ENCODE assay signal across 9 cellular contexts in the genomic region with DNA sequence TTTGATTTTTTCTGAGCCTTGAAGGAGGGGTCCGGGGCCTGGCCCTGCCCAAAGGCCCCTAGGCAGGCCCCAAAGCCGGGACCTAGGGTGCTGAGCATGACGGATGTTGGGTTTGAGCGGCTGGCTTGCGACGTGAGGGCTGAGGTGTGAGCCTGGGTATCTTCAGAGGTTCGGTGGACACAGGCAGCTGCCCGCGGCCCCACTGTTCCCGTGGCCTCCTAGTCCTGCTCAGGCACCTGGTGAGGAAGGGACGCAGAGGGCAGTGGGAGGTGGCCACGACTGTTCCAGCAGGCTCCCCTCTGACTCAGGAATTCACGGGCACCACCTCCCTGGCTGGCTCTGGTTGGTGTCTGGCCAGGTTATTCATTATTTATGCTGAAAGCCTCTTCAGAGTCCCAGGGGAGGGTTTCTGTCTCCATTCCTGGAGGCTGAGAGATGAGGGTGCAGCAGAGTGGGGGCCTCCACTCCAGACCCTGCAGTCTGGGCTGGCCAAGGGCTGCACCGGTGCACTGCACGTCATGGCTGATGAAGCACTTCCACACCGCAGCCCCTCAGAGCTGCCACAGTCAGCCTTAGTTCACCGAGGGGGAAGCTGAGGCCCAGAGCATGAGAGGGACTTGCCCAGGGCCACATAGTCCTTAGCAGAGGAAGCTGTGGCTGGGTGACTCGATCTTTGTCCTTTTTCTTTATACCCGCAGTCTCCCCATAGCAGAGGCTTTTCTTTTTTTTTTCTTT. TPM values are rescaled to one million over a fixed set of nuclear protein-coding genes. Genes with fewer than 3 reads are reported as not detected.
DNase-seq lines count a peak whose midpoint lies in the region; ATAC-seq and TF ChIP-seq lines count a peak whose summit lies in the region.
"Had no signal": no experiment of that assay in that cellular context is flagged by ENCODE, and none has a peak within 500 bp of the region (broad histone marks: within the 10 kb centered on the region; RNA-seq: fewer than 3 reads in every experiment).

No MANE protein-coding gene starts in this region.

- CTCF ChIA-PET in CD8-positive, alpha-beta T cell (lab: Charles Lee): no interaction called here

- H3K36me3 Mint-ChIP-seq in CD8-positive, alpha-beta T cell: peaks cover 4% of the 10 kb centered on the region

- H3K9me3 Mint-ChIP-seq in CD8-positive, alpha-beta T cell: no peaks in the 10 kb centered on the region

- H3K9me3 ChIP-seq in DND-41 (ENCODE audit: insufficient read depth, low read length, severe bottlenecking): no peaks in the 10 kb centered on the region
- no peaks in the 10 kb centered on the region for H3K9me3 ChIP-seq in CD8-positive, alpha-beta T cell (ENCODE audit: low read length)

- H3K4me3 ChIP-seq in DND-41 (ENCODE audit: low read depth in 1 of 2, low read length in 2 of 2) (no peak overlapping the region), fibroblast of the aortic adventitia (ENCODE audit: low read depth, low read length) (no peak overlapping the region)
- no peak overlapping the region for H3K4me3 ChIP-seq in CD8-positive, alpha-beta T cell (ENCODE audit: low read depth, low read length)

- no peak overlapping the region for H3K27ac ChIP-seq in DND-41 (ENCODE audit: low read length)
- no peak overlapping the region for H3K27ac ChIP-seq in CD8-positive, alpha-beta T cell (ENCODE audit: low read depth, low read length)
- no peak overlapping the region for H3K27ac ChIP-seq in caudate nucleus (ENCODE audit: low read depth, low read length)

- no peak overlapping the region for H3K27ac Mint-ChIP-seq in CD8-positive, alpha-beta T cell

- no peak overlapping the region for H3K4me3 Mint-ChIP-seq in CD8-positive, alpha-beta T cell

- no peaks in the 10 kb centered on the region for H3K4me1 Mint-ChIP-seq in CD8-positive, alpha-beta T cell (ENCODE audit: low read depth)

- no peaks in the 10 kb centered on the region for H3K27me3 Mint-ChIP-seq in CD8-positive, alpha-beta T cell (ENCODE audit: low read depth)

- DNase-seq in DND-41 (no peak), NCI-H1092 treated with DMSO at 0.1 percent for 48 hours (lab: John Stamatoyannopoulos, UW) (peak; percentile 47), fibroblast of the aortic adventitia (ENCODE audit: low read depth) (peak; percentile 4), posterior cingulate gyrus (peak in 6 of 10 donors; percentile 5 to 80 (median 44)), KG1 (lab: John Stamatoyannopoulos, UW) (no peak), caudate nucleus (lab: John Stamatoyannopoulos, UW) (no peak)
- DNase-seq in CD8-positive, alpha-beta T cell: no peak
- DNase-seq: NCI-H2029 had no signal

- no peaks in the 10 kb centered on the region for H3K79me2 ChIP-seq in DND-41 (ENCODE audit: insufficient read depth, low read length)

- no peaks in the 10 kb centered on the region for H3K36me3 ChIP-seq in DND-41 (ENCODE audit: insufficient read depth, low read length)
- no peaks in the 10 kb centered on the region for H3K36me3 ChIP-seq in CD8-positive, alpha-beta T cell (ENCODE audit: insufficient read depth, low read length)

- no peaks in the 10 kb centered on the region for H3K4me1 ChIP-seq in DND-41 (ENCODE audit: insufficient read depth, low read length)
- no peaks in the 10 kb centered on the region for H3K4me1 ChIP-seq in CD8-positive, alpha-beta T cell (ENCODE audit: insufficient read depth, low read length)

- peaks cover 5% of the 10 kb centered on the region; the same call in 1 of the 2 replicates for H4K20me1 ChIP-seq in DND-41 (ENCODE audit: insufficient read depth, low read length)

- no peak overlapping the region for H3K4me2 ChIP-seq in DND-41 (ENCODE audit: insufficient read depth, low read length)

- H3K27me3 ChIP-seq in DND-41 (ENCODE audit: insufficient read depth, low read length, poor library complexity): no peaks in the 10 kb centered on the region
- no peaks in the 10 kb centered on the region for H3K27me3 ChIP-seq in CD8-positive, alpha-beta T cell (ENCODE audit: insufficient read depth, low read length)

- ATAC-seq in DND-41 (ENCODE audit: insufficient read depth, low read depth): 0 out of 3 replicates have a peak, but pooled peaks have one; percentile 23
- no peak for ATAC-seq in HG02852 (IDR thresholded peaks at IDR 0.05; ENCODE audit: unreplicated experiment)
- ATAC-seq in CD8-positive, alpha-beta T cell: no peak

- POLR2A ChIA-PET in CD8-positive, alpha-beta T cell (lab: Charles Lee): no interaction called here

- H2AFZ ChIP-seq in DND-41 (ENCODE audit: low read depth, low read length): no peak overlapping the region

- TF ChIP-seq CTCF in DND-41 (IDR thresholded peaks at IDR 0.05; ENCODE audit: borderline replicate concordance, extremely low read depth, low read length, poor library complexity, severe bottlenecking) (no peak), fibroblast of the aortic adventitia (IDR thresholded peaks at IDR 0.05; ENCODE audit: insufficient read depth, low read length) (no peak)
- no peak for TF ChIP-seq CTCF in CD8-positive, alpha-beta T cell (IDR thresholded peaks at IDR 0.05)

- no peak overlapping the region for H3K9ac ChIP-seq in DND-41 (ENCODE audit: low read depth, low read length)

- intact Hi-C loops in posterior cingulate gyrus (cut with DNase I): no loop called here
- intact Hi-C loops in CD8-positive, alpha-beta T cell (cut with DNase I, micrococcal nuclease): no loop called here

RNA-seq across cellular contexts. Expression of gene MSANTD1, which starts 2.2 kb away (rescaled TPM):
- 0.41 and 0.63 TPM in 2 replicates for total RNA-seq in fibroblast of the aortic adventitia (ENCODE audit: low replicate concordance)
- total RNA-seq in CD8-positive, alpha-beta T cell: under 1 TPM; 0.39 to 0.76 TPM

RNA-seq across cellular contexts. Expression of gene RGS12, which starts 41.7 kb away (rescaled TPM):
- total RNA-seq in fibroblast of the aortic adventitia (ENCODE audit: low replicate concordance): 15.1 and 36.7 TPM in 2 replicates
- 1 to 10 TPM; 4.4 to 7.6 TPM for total RNA-seq in CD8-positive, alpha-beta T cell

Comparison
In these comparisons a context has a peak if more than half of its experiments do, and no peak if none do; other contexts are left out.
1. DNase-seq: peak in NCI-H1092 treated with DMSO at 0.1 percent for 48 hours (single experiment), fibroblast of the aortic adventitia (single experiment) and posterior cingulate gyrus (6 of 10); none in DND-41 (single experiment), KG1 (single experiment), CD8-positive, alpha-beta T cell (0 of 7) and caudate nucleus (0 of 61).